Comparison of ENCODE assay signal across 7 cellular contexts in genomic region chr17:50482516-50482915, GRCh38. TPM values are rescaled to one million over a fixed set of nuclear protein-coding genes. Genes with fewer than 3 reads are reported as not detected.
DNase-seq lines count a peak whose midpoint lies in the region; ATAC-seq and TF ChIP-seq lines count a peak whose summit lies in the region.

No MANE protein-coding gene starts in this region.

- TF ChIP-seq CTCF in GM12875 (IDR thresholded peaks at IDR 0.05; ENCODE audit: borderline replicate concordance, insufficient read depth, low read depth, low read length) (peak; percentile 85), MM.1S (IDR thresholded peaks at IDR 0.05; ENCODE audit: low read length) (peak; percentile 91), SU-DHL-6 (IDR thresholded peaks at IDR 0.05; ENCODE audit: insufficient read depth, low read length, poor library complexity, severe bottlenecking) (peak; percentile 83), tibial nerve (IDR thresholded peaks at IDR 0.05) (peak; percentile 86 to 95 (median 90))

- peaks cover 9% of the 10 kb centered on the region for H3K79me2 ChIP-seq in MM.1S (ENCODE audit: low read length)
- no peaks in the 10 kb centered on the region for H3K79me2 ChIP-seq in SU-DHL-6 (ENCODE audit: insufficient read depth, low read length)

- no peaks in the 10 kb centered on the region for H3K9me3 ChIP-seq in MM.1S (replicated peaks; ENCODE audit: insufficient read depth, low read length)
- H3K9me3 ChIP-seq in SU-DHL-6 (ENCODE audit: insufficient read depth, low read length) = no peaks in the 10 kb centered on the region
- no peaks in the 10 kb centered on the region for H3K9me3 ChIP-seq in tibial nerve

- 8 to 9% methylated on average over 7 of the region's 7 CpGs for WGBS in tibial nerve, 2 donors

- H3K36me3 ChIP-seq in MM.1S (replicated peaks; ENCODE audit: insufficient read depth, low read length) (no peaks in the 10 kb centered on the region; the same call in 1 of the 2 replicates), SU-DHL-6 (ENCODE audit: low read length) (no peaks in the 10 kb centered on the region), tibial nerve (peaks cover 0 to 56% (median 5%) of the 10 kb centered on the region in 3 donors)

- TF ChIP-seq EP300 in tibial nerve (IDR thresholded peaks at IDR 0.05) = peak; percentile 80 to 94

- H2AFZ ChIP-seq in MM.1S (ENCODE audit: low read length) (no peak overlapping the region), SU-DHL-6 (ENCODE audit: low read depth, low read length, severe bottlenecking) (peak overlapping the region; percentile 43)

- DNase-seq in MM.1S (peak; percentile 78), Right ventricle myocardium superior (peak; percentile 96), pons (ENCODE audit: low spot score) (peak; percentile 97), tibial nerve (ENCODE audit: low spot score in 2 of 2) (peak; percentile 94 to 98)
- DNase-seq in activated naive CD8-positive, alpha-beta T cell treated with anti-CD3 and anti-CD28 coated beads, Interleukin-2, amount 50 U/mL, for 24 hours = peak; percentile 85

- peaks cover 34% of the 10 kb centered on the region for H3K36me3 Mint-ChIP-seq in activated naive CD8-positive, alpha-beta T cell treated with anti-CD3 and anti-CD28 coated beads, Interleukin-2, amount 50 U/mL, for 24 hours (ENCODE audit: low read depth)

- peak overlapping the region; percentile 35 for H3K27ac Mint-ChIP-seq in activated naive CD8-positive, alpha-beta T cell treated with anti-CD3 and anti-CD28 coated beads, Interleukin-2, amount 50 U/mL, for 24 hours

- H3K9me2 ChIP-seq in MM.1S (replicated peaks; ENCODE audit: insufficient read depth, low read length) (no peaks in the 10 kb centered on the region), SU-DHL-6 (replicated peaks; ENCODE audit: insufficient read depth, low read length) (no peaks in the 10 kb centered on the region)

- H3K9me3 Mint-ChIP-seq in activated naive CD8-positive, alpha-beta T cell treated with anti-CD3 and anti-CD28 coated beads, Interleukin-2, amount 50 U/mL, for 24 hours = no peaks in the 10 kb centered on the region

- peak; percentile 15 for ATAC-seq in activated naive CD8-positive, alpha-beta T cell treated with anti-CD3 and anti-CD28 coated beads, Interleukin-2, amount 50 U/mL, for 24 hours
- peak; percentile 71 for ATAC-seq in Right ventricle myocardium superior (ENCODE audit: poor library complexity)

- H3K4me1 Mint-ChIP-seq in activated naive CD8-positive, alpha-beta T cell treated with anti-CD3 and anti-CD28 coated beads, Interleukin-2, amount 50 U/mL, for 24 hours = peaks cover 29% of the 10 kb centered on the region

- no peak for TF ChIP-seq POLR2A in tibial nerve (IDR thresholded peaks at IDR 0.05)

- H3K4me2 ChIP-seq in MM.1S (ENCODE audit: low read depth, low read length) (no peak overlapping the region), SU-DHL-6 (ENCODE audit: low read depth, low read length, poor library complexity, severe bottlenecking) (no peak overlapping the region)

- H3F3A ChIP-seq in MM.1S (ENCODE audit: insufficient read depth, low read length) (peaks cover 12% of the 10 kb centered on the region), SU-DHL-6 (ENCODE audit: insufficient read depth) (peaks cover 24% of the 10 kb centered on the region)

- intact Hi-C loops in Right ventricle myocardium superior (cut with DNase I) = loop anchor here (5.0 kb wide), 2 partner anchors 65 to 140 kb away; partner anchors contain the start of gene SPATA20

- H3K27me3 Mint-ChIP-seq in activated naive CD8-positive, alpha-beta T cell treated with anti-CD3 and anti-CD28 coated beads, Interleukin-2, amount 50 U/mL, for 24 hours = no peaks in the 10 kb centered on the region

- H3K27ac ChIP-seq in MM.1S (ENCODE audit: low read length) = no peak overlapping the region
- no peak overlapping the region for H3K27ac ChIP-seq in SU-DHL-6 (ENCODE audit: low read depth, low read length)
- H3K27ac ChIP-seq in tibial nerve = peak overlapping the region; percentile 60 to 94 (median 78)

- H3K4me3 ChIP-seq in GM12875 (ENCODE audit: low read depth, low read length) (no peak overlapping the region), MM.1S (ENCODE audit: low read length) (no peak overlapping the region), SU-DHL-6 (ENCODE audit: insufficient read depth, low read length, poor library complexity, severe bottlenecking) (no peak overlapping the region), tibial nerve (no peak overlapping the region)

- H3K4me1 ChIP-seq in MM.1S (ENCODE audit: low read length) (peaks cover 9% of the 10 kb centered on the region; the same call in 1 of the 2 replicates), tibial nerve (peaks cover 0 to 54% (median 15%) of the 10 kb centered on the region in 4 donors)

- H3K27me3 ChIP-seq in MM.1S (replicated peaks; ENCODE audit: insufficient read depth, low read length) = no peaks in the 10 kb centered on the region
- no peaks in the 10 kb centered on the region for H3K27me3 ChIP-seq in SU-DHL-6 (ENCODE audit: low read length)
- no peaks in the 10 kb centered on the region for H3K27me3 ChIP-seq in tibial nerve

- no peaks in the 10 kb centered on the region for H4K20me1 ChIP-seq in MM.1S (ENCODE audit: insufficient read depth, low read length)
- no peaks in the 10 kb centered on the region for H4K20me1 ChIP-seq in SU-DHL-6 (ENCODE audit: low read depth, low read length)

- H3K4me3 Mint-ChIP-seq in activated naive CD8-positive, alpha-beta T cell treated with anti-CD3 and anti-CD28 coated beads, Interleukin-2, amount 50 U/mL, for 24 hours = no peak overlapping the region

- H3K9ac ChIP-seq in MM.1S (ENCODE audit: low read length) = no peak overlapping the region
- H3K9ac ChIP-seq in SU-DHL-6 (ENCODE audit: low read length) = no peak overlapping the region

RNA-seq across cellular contexts. Expression of gene RSAD1, which starts 3.9 kb away (rescaled TPM):
- total RNA-seq in Right ventricle myocardium superior (49.7 TPM), tibial nerve (10 to 100 TPM; 30.8 to 61.8 (median 32.9) TPM)

RNA-seq across cellular contexts. Expression of gene CHAD, which starts 13.8 kb away (rescaled TPM):
- total RNA-seq in Right ventricle myocardium superior (0.27 TPM), tibial nerve (not detected)

RNA-seq across cellular contexts. Expression of gene MYCBPAP, which starts 25.7 kb away (rescaled TPM):
- total RNA-seq in Right ventricle myocardium superior (0.43 TPM), tibial nerve (1 to 10 TPM; 1.2 to 6.8 (median 4.0) TPM)

RNA-seq across cellular contexts. Expression of gene EPN3, which starts 50.0 kb away (rescaled TPM):
- total RNA-seq in Right ventricle myocardium superior = 17.7 TPM
- under 1 TPM in 2 of 4 donors, not detected in 2; 0.22 to 0.42 TPM for total RNA-seq in tibial nerve

RNA-seq across cellular contexts. Expression of gene ACSF2, which starts 56.5 kb away (rescaled TPM):
- total RNA-seq in Right ventricle myocardium superior (25.0 TPM), tibial nerve (10 to 100 TPM; 20.5 to 69.3 (median 31.9) TPM)

Comparison
In these comparisons a context has a peak if more than half of its experiments do, and no peak if none do; other contexts are left out.
1. H3K27ac ChIP-seq: peak in tibial nerve (4 of 4); none in MM.1S (single experiment) and SU-DHL-6 (single experiment).
2. Peak in every context shown above with its lines, with median percentiles within 50 percentile points of each other: CTCF ChIP-seq and DNase-seq.